Comparison of ENCODE assay signal across 8 cellular contexts in genomic region chr6:136790411-136791295, GRCh38. TPM values are rescaled to one million over a fixed set of nuclear protein-coding genes. Genes with fewer than 3 reads are reported as not detected.
DNase-seq lines count a peak whose midpoint lies in the region; ATAC-seq and TF ChIP-seq lines count a peak whose summit lies in the region.

No MANE protein-coding gene starts in this region.

- in situ Hi-C loops in transverse colon (cut with MboI; ENCODE audit: low pct_ligation_motif_present in 1 of 4, low pct_unique_long_range_greater_than_20kb in 1 of 4, low sequenced_read_pairs in 3 of 4): loop anchor here (5.0 to 25.0 kb wide), 4 partner anchors 143 to 503 kb away; partner anchors contain the start of gene BCLAF1 (in 1 of the 4)

- H3K36me3 ChIP-seq in adrenal gland (replicated peaks in 1 of 2): no peaks in the 10 kb centered on the region
- no peaks in the 10 kb centered on the region for H3K36me3 ChIP-seq in liver (ENCODE audit: control insufficient read depth in 4 of 4, insufficient read depth in 3 of 4, low read depth in 1 of 4, low read length in 3 of 4)
- H3K36me3 ChIP-seq in transverse colon: no peaks in the 10 kb centered on the region

- TF ChIP-seq CTCF in adrenal gland (IDR thresholded peaks at IDR 0.05) (no peak), liver (IDR thresholded peaks at IDR 0.05; ENCODE audit: low read depth, low read length, missing input control) (no peak), transverse colon (IDR thresholded peaks at IDR 0.05) (no peak)

- H3K27ac ChIP-seq in adrenal gland (peak overlapping the region; percentile 65 to 97 (median 97)), liver (ENCODE audit: low read depth in 1 of 2, low read length in 2 of 2) (peak overlapping the region; percentile 94 to 97), transverse colon (peak overlapping the region; percentile 95 to 99 (median 97))

- intact Hi-C loops in adrenal gland (cut with DNase I): no loop called here
- intact Hi-C loops in transverse colon (cut with DNase I; ENCODE audit: low total_unique reads): no loop called here

- DNase-seq in activated T-cell treated with anti-CD3 and anti-CD28 coated beads, Interleukin-2, amount 50 U/mL, for 72 hours: no peak
- no peak for DNase-seq in activated T-cell treated with anti-CD3 and anti-CD28 coated beads, Interleukin-2, amount 50 U/mL, for 1 hour
- DNase-seq in adrenal gland (no peak), transverse colon (no peak), kidney tubule cell (ENCODE audit: low spot score) (no peak), NCI-H1417 treated with DMSO at 0.1 percent for 48 hours (lab: John Stamatoyannopoulos, UW) (no peak), ecto neural progenitor cell (ENCODE audit: low spot score) (no peak)

- no peaks in the 10 kb centered on the region for H3K27me3 ChIP-seq in adrenal gland
- no peaks in the 10 kb centered on the region for H3K27me3 ChIP-seq in liver (ENCODE audit: control insufficient read depth in 4 of 4, insufficient read depth in 4 of 4, low read length in 3 of 4)
- H3K27me3 ChIP-seq in transverse colon: no peaks in the 10 kb centered on the region

- no peak for TF ChIP-seq EP300 in transverse colon (IDR thresholded peaks at IDR 0.05; ENCODE audit: low read depth)

- peaks cover 29 to 45% of the 10 kb centered on the region in 2 donors for H3K4me1 ChIP-seq in adrenal gland (replicated peaks in 1 of 2)
- peaks cover 0 to 29% (median 9%) of the 10 kb centered on the region in 4 donors for H3K4me1 ChIP-seq in liver (ENCODE audit: control insufficient read depth in 4 of 4, insufficient read depth in 4 of 4, low read length in 3 of 4)
- H3K4me1 ChIP-seq in transverse colon: peaks cover 4 to 62% (median 30%) of the 10 kb centered on the region in 4 donors

- ATAC-seq in activated T-cell treated with anti-CD3 and anti-CD28 coated beads, Interleukin-2, amount 50 U/mL, for 72 hours (replicated peaks in 1 of 2): no peak

- no peaks in the 10 kb centered on the region for H3K9me3 ChIP-seq in adrenal gland (replicated peaks in 1 of 3)
- H3K9me3 ChIP-seq in liver (ENCODE audit: control insufficient read depth in 4 of 4, low read length in 3 of 4): no peaks in the 10 kb centered on the region
- H3K9me3 ChIP-seq in transverse colon: no peaks in the 10 kb centered on the region

- no peak for TF ChIP-seq RAD21 in liver (IDR thresholded peaks at IDR 0.05)

- H3K36me3 Mint-ChIP-seq in activated T-cell treated with anti-CD3 and anti-CD28 coated beads, Interleukin-2, amount 50 U/mL, for 72 hours (ENCODE audit: insufficient read depth in 2 of 2): peaks cover 3 to 8% of the 10 kb centered on the region in 2 donors

- H3K4me1 Mint-ChIP-seq in activated T-cell treated with anti-CD3 and anti-CD28 coated beads, Interleukin-2, amount 50 U/mL, for 72 hours (ENCODE audit: low read depth): peaks cover 62% of the 10 kb centered on the region

- H3K27me3 Mint-ChIP-seq in activated T-cell treated with anti-CD3 and anti-CD28 coated beads, Interleukin-2, amount 50 U/mL, for 72 hours (ENCODE audit: low read depth): no peaks in the 10 kb centered on the region

- no peak for TF ChIP-seq POLR2A in adrenal gland (IDR thresholded peaks at IDR 0.05)
- no peak for TF ChIP-seq POLR2A in transverse colon (IDR thresholded peaks at IDR 0.05)

- H3K9ac ChIP-seq in liver (ENCODE audit: low read depth in 1 of 2, low read length in 2 of 2): peak overlapping the region; percentile 72 to 92

- H3K4me3 ChIP-seq in adrenal gland (peak overlapping the region; percentile 54 to 96 (median 82)), liver (ENCODE audit: low read depth in 1 of 3, low read length in 3 of 3) (peak overlapping the region; percentile 90 to 94 (median 90)), transverse colon (peak overlapping the region; percentile 75 to 88 (median 85))

- WGBS in adrenal gland, 4 donors: 6 to 14% (median 8%) methylated on average over 7 of the region's 7 CpGs
- 22% methylated on average over 7 of the region's 7 CpGs for WGBS in liver
- 14 to 17% methylated on average over 7 of the region's 7 CpGs for WGBS in transverse colon (ENCODE audit: low coverage in 1 of 2), 2 donors

- H3K27ac Mint-ChIP-seq in activated T-cell treated with anti-CD3 and anti-CD28 coated beads, Interleukin-2, amount 50 U/mL, for 72 hours: peak overlapping the region; percentile 56

- peak overlapping the region; percentile 88 to 96 for H3K4me3 Mint-ChIP-seq in activated T-cell treated with anti-CD3 and anti-CD28 coated beads, Interleukin-2, amount 50 U/mL, for 72 hours

- no peaks in the 10 kb centered on the region for H3K9me3 Mint-ChIP-seq in activated T-cell treated with anti-CD3 and anti-CD28 coated beads, Interleukin-2, amount 50 U/mL, for 72 hours

TF ChIP-seq in liver, 16 proteins besides CTCF, POLR2A, EP300 and RAD21:
- TF ChIP-seq FOXA1 (IDR thresholded peaks at IDR 0.05): no peak
- no peak for TF ChIP-seq GABPA (IDR thresholded peaks at IDR 0.05 in 1 of 2, conservative IDR thresholded peaks at IDR 0.05 in 1 of 2)
- no peak for TF ChIP-seq EGR1 (IDR thresholded peaks at IDR 0.05; ENCODE audit: low read depth in 2 of 2)
- TF ChIP-seq RXRA (IDR thresholded peaks at IDR 0.05): no peak
- no peak for TF ChIP-seq YY1 (IDR thresholded peaks at IDR 0.05)
- no peak for TF ChIP-seq SP1 (IDR thresholded peaks at IDR 0.05)
- no peak for TF ChIP-seq TAF1 (conservative IDR thresholded peaks at IDR 0.05)
- TF ChIP-seq ZBTB33 (IDR thresholded peaks at IDR 0.05): no peak

RNA-seq across cellular contexts. Expression of gene MAP3K5, which starts 1.6 kb away (rescaled TPM):
- total RNA-seq in activated T-cell treated with anti-CD3 and anti-CD28 coated beads, Interleukin-2, amount 50 U/mL, for 72 hours: 10 to 100 TPM; 12.8 to 18.5 TPM
- total RNA-seq in adrenal gland: 100 to 1,000 TPM; 139 to 306 (median 247) TPM
- polyA plus RNA-seq in adrenal gland: 100 to 1,000 TPM in 1 of 3 donors, 10 to 100 TPM in 2; 41.9 to 124 (median 53.3) TPM
- 10 to 100 TPM in 1 of 2 donors, 1 to 10 TPM in 1; 5.4 to 18.0 TPM for total RNA-seq in liver
- polyA plus RNA-seq in liver: 1 to 10 TPM; 2.9 to 5.7 TPM
- total RNA-seq in transverse colon: 10 to 100 TPM; 16.2 to 52.7 (median 34.8) TPM

RNA-seq across cellular contexts. Expression of gene PEX7, which starts 31.7 kb away (rescaled TPM):
- total RNA-seq in activated T-cell treated with anti-CD3 and anti-CD28 coated beads, Interleukin-2, amount 50 U/mL, for 72 hours: 1 to 10 TPM; 3.8 to 4.9 TPM
- total RNA-seq in adrenal gland (10 to 100 TPM; 14.1 to 43.3 (median 23.8) TPM), liver (1 to 10 TPM; 5.8 to 7.5 TPM), transverse colon (10 to 100 TPM in 1 of 4 donors, 1 to 10 TPM in 2, not detected in 1; 3.4 to 11.0 (median 7.0) TPM)
- polyA plus RNA-seq in adrenal gland (10 to 100 TPM in 1 of 3 donors, 1 to 10 TPM in 2; 4.8 to 27.2 (median 5.5) TPM), liver (1 to 10 TPM; 5.2 to 6.7 TPM)
